13 cellular contexts compared by ENCODE assay signal in the genomic region with DNA sequence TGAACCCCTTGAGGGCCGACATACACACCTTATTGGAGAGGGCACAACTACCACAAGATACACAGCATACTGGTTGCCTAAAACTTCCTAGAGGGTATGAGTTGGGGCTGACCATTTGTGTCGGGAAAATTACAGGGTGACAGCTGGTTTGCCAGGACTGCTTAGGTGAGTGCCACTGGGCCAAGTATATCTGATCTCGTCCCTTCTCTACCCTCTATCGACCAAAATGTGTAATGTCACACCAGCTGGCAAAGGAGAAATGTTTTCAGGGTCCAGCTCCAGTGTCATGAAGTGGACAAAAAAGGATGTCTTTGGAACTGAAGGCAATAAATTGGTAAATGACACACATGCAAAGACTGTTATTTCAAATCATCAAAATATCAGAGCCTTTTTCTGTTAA.
A peak's percentile ranks its signal among the peaks of the same experiment; 100 is the strongest.
DNase-seq lines count a peak whose midpoint lies in the region; ATAC-seq and TF ChIP-seq lines count a peak whose summit lies in the region.
"Had no signal": no experiment of that assay in that cellular context is flagged by ENCODE, and none has a peak within 500 bp of the region (broad histone marks: within the 10 kb centered on the region; RNA-seq: fewer than 3 reads in every experiment).

No MANE protein-coding gene starts in this region.

- TF ChIP-seq CTCF in lower lobe of right lung (IDR thresholded peaks at IDR 0.05), result no peak

- no peak overlapping the region for H3K4me3 ChIP-seq in lower lobe of right lung
- H3K4me3 ChIP-seq: heart left ventricle, thyroid gland had no signal

- intact Hi-C loops in left ventricle myocardium superior (cut with micrococcal nuclease), result no loop called here
- intact Hi-C loops in lower lobe of right lung (cut with DNase I), result no loop called here

- H3K36me3 ChIP-seq in lower lobe of right lung, result no peaks in the 10 kb centered on the region
- H3K36me3 ChIP-seq: heart left ventricle, thyroid gland had no signal

- CTCF ChIA-PET in HEK293T (lab: Yijun Ruan, JAX), result no interaction called here

- POLR2A ChIA-PET in HEK293T (lab: Yijun Ruan, JAX), result no interaction called here

- peak; percentile 46 for DNase-seq in DMS53 (lab: John Stamatoyannopoulos, UW)
- DNase-seq in DMS53 treated with DMSO at 0.1 percent for 48 hours (lab: John Stamatoyannopoulos, UW; ENCODE audit: unreplicated experiment), result no peak
- peak; percentile 11 for DNase-seq in HEK293T (ENCODE audit: extremely low spot score)
- peak; percentile 16 for DNase-seq in NCI-H82 treated with DMSO at 0.1 percent for 48 hours (lab: John Stamatoyannopoulos, UW; ENCODE audit: unreplicated experiment)
- DNase-seq in iPS-NIHi7 (ENCODE audit: extremely low spot score), result peak; percentile 31
- DNase-seq in hippocampal formation (lab: John Stamatoyannopoulos, UW), result no peak
- DNase-seq in left ventricle myocardium superior, result no peak
- DNase-seq in lower lobe of right lung, result no peak
- DNase-seq: activated T-cell treated with anti-CD3 and anti-CD28 coated beads for 4 hours, heart left ventricle, natural killer cell, NCI-H187, thyroid gland had no signal

- H3K9me3 ChIP-seq in lower lobe of right lung, result no peaks in the 10 kb centered on the region
- H3K9me3 ChIP-seq: heart left ventricle, thyroid gland had no signal

- no peak for ATAC-seq in left ventricle myocardium superior
- no peak for ATAC-seq in lower lobe of right lung
- ATAC-seq: heart left ventricle, natural killer cell had no signal

- H3K27me3 ChIP-seq in lower lobe of right lung (ENCODE audit: low read depth), result no peaks in the 10 kb centered on the region
- H3K27me3 ChIP-seq: heart left ventricle, thyroid gland had no signal

- H3K4me1 ChIP-seq in lower lobe of right lung, result no peaks in the 10 kb centered on the region
- H3K4me1 ChIP-seq: heart left ventricle, thyroid gland had no signal

- no peak overlapping the region for H3K27ac ChIP-seq in lower lobe of right lung
- H3K27ac ChIP-seq: heart left ventricle, thyroid gland had no signal

TF ChIP-seq in HEK293T, 16 proteins besides CTCF, POLR2A, EP300 and RAD21:
- TF ChIP-seq TARDBP (IDR thresholded peaks at IDR 0.05), result no peak
- no peak for TF ChIP-seq NFRKB (IDR thresholded peaks at IDR 0.05)
- TF ChIP-seq, protein P1, sequence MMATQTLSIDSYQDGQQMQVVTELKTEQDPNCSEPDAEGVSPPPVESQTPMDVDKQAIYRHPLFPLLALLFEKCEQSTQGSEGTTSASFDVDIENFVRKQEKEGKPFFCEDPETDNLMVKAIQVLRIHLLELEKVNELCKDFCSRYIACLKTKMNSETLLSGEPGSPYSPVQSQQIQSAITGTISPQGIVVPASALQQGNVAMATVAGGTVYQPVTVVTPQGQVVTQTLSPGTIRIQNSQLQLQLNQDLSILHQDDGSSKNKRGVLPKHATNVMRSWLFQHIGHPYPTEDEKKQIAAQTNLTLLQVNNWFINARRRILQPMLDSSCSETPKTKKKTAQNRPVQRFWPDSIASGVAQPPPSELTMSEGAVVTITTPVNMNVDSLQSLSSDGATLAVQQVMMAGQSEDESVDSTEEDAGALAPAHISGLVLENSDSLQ (IDR thresholded peaks at IDR 0.05), result no peak
- no peak for TF ChIP-seq SUZ12 (IDR thresholded peaks at IDR 0.05)
- no peak for TF ChIP-seq BHLHE40 (IDR thresholded peaks at IDR 0.05; ENCODE audit: borderline replicate concordance)
- TF ChIP-seq SP1 (IDR thresholded peaks at IDR 0.05), result no peak
- no peak for TF ChIP-seq FOXK2 (IDR thresholded peaks at IDR 0.05)
- TF ChIP-seq ELF4 (IDR thresholded peaks at IDR 0.05), result no peak
- no peak for TF ChIP-seq ZNF384 (IDR thresholded peaks at IDR 0.05)
- TF ChIP-seq HDGF (IDR thresholded peaks at IDR 0.05; ENCODE audit: borderline replicate concordance), result no peak
- TF ChIP-seq FOXM1 (IDR thresholded peaks at IDR 0.05; ENCODE audit: borderline replicate concordance), result no peak
- no peak for TF ChIP-seq ARNT (IDR thresholded peaks at IDR 0.05)
- TF ChIP-seq LEF1 (IDR thresholded peaks at IDR 0.05; ENCODE audit: borderline replicate concordance), result no peak
- TF ChIP-seq FOXA1 (IDR thresholded peaks at IDR 0.05), result no peak
- TF ChIP-seq L3MBTL2 (conservative IDR thresholded peaks at IDR 0.05), result no peak
- TF ChIP-seq CTBP1 (IDR thresholded peaks at IDR 0.05; ENCODE audit: borderline replicate concordance), result no peak
TF ChIP-seq in HEK293T: peak in this region for 0.

Comparison
In these comparisons a context has a peak if more than half of its experiments do, and no peak if none do; other contexts are left out.
1. DNase-seq: peak in DMS53 (single experiment), HEK293T (single experiment), NCI-H82 treated with DMSO at 0.1 percent for 48 hours (single experiment) and iPS-NIHi7 (single experiment); none in DMS53 treated with DMSO at 0.1 percent for 48 hours (single experiment), hippocampal formation (0 of 2), left ventricle myocardium superior (single experiment) and lower lobe of right lung (single experiment).